In genomic region chr3:42300013-42300412, GRCh38 we compare ENCODE assay signal across 9 cellular contexts. TPM values are rescaled to one million over a fixed set of nuclear protein-coding genes. Genes with fewer than 3 reads are reported as not detected.
DNase-seq lines count a peak whose midpoint lies in the region; ATAC-seq, FAIRE-seq and TF ChIP-seq lines count a peak whose summit lies in the region.
"Had no signal": no experiment of that assay in that cellular context is flagged by ENCODE, and none has a peak within 500 bp of the region (broad histone marks: within the 10 kb centered on the region; RNA-seq: fewer than 3 reads in every experiment).

No MANE protein-coding gene starts in this region.

- ATAC-seq in HepG2, result peak; percentile 43; the same call in 1 of the 3 replicates

- H3K27me3 Mint-ChIP-seq in Caco-2 (ENCODE audit: insufficient read depth, unreplicated experiment), result peaks cover 19% of the 10 kb centered on the region

- H3K9me3 ChIP-seq in Caco-2, result no peaks in the 10 kb centered on the region
- no peaks in the 10 kb centered on the region for H3K9me3 ChIP-seq in HepG2 (ENCODE audit: low read length)

- no peak overlapping the region for H3K4me2 ChIP-seq in HepG2 (ENCODE audit: low read depth, low read length)

- POLR2A ChIA-PET in Caco-2 (lab: Charles Lee), result no interaction called here
- POLR2A ChIA-PET in HepG2 (lab: Yijun Ruan, JAX), result no interaction called here

- BruUV-seq in Caco-2 (replicated peaks; lab: Mats Ljungman, UMichigan) (no TSS peak), HepG2 (replicated peaks; lab: Mats Ljungman, UMichigan) (no TSS peak)

- H3K9ac ChIP-seq in HepG2 (ENCODE audit: insufficient read depth, low read depth, low read length), result no peak overlapping the region

- no peak overlapping the region for H3K4me3 ChIP-seq in Caco-2 (ENCODE audit: low read depth, low read length)
- H3K4me3 ChIP-seq in HepG2 (replicated peaks in 1 of 3; ENCODE audit: insufficient read depth in 1 of 3, low read depth in 2 of 3, low read length in 3 of 3), result no peak overlapping the region

- no peaks in the 10 kb centered on the region for H3K4me1 Mint-ChIP-seq in Caco-2 (ENCODE audit: low read depth, unreplicated experiment)

- H3K4me1 ChIP-seq in Caco-2 (no peaks in the 10 kb centered on the region), HepG2 (ENCODE audit: insufficient read depth, low read length) (no peaks in the 10 kb centered on the region)

- no peak overlapping the region for H3K27ac ChIP-seq in HepG2 (ENCODE audit: extremely low read length, insufficient read depth, low read length)

- TF ChIP-seq RAD21 in HepG2 (CRISPR knock-in tag; IDR thresholded peaks at IDR 0.05), result no peak

- DNase-seq in Caco-2 (peak; percentile 39 to 61), HuH-7.5 (ENCODE audit: low spot score) (peak; percentile 20), amniotic epithelial cell (ENCODE audit: low read depth) (peak; percentile 42), HepG2 (ENCODE audit: low spot score) (peak; percentile 10), OCI-M2 (lab: John Stamatoyannopoulos, UW; ENCODE audit: unreplicated experiment) (no peak), NCI-H226 (no peak), cerebellar nuclear complex (lab: John Stamatoyannopoulos, UW) (no peak)
- DNase-seq in activated effector memory CD4-positive, alpha-beta T cell treated with anti-CD3 and anti-CD28 coated beads, Interleukin-2, amount 50 U/mL, for 16 hours, result no peak

- FAIRE-seq in HepG2 (lab: Jason Lieb, UNC), result peak; percentile 15

- H3K27ac Mint-ChIP-seq in Caco-2 (ENCODE audit: unreplicated experiment), result no peak overlapping the region
- H3K27ac Mint-ChIP-seq: dendritic cell treated with granulocyte-macrophage colony-stimulating factor and Interleukin-4, amounts not matched to agents 40 ng/mL and 50 ng/mL, for 4 days had no signal

- in situ Hi-C loops in HepG2 (cut with HindIII; ENCODE audit: extremely low pct_ligation_motif_present, low pct_unique_long_range_greater_than_20kb), result no loop called here

- no peak for TF ChIP-seq POLR2A in HepG2 (IDR thresholded peaks at IDR 0.05; ENCODE audit: insufficient read depth in 1 of 2, low read depth in 2 of 2, low read length in 2 of 2)

- H2AFZ ChIP-seq in HepG2 (ENCODE audit: low read length), result no peak overlapping the region

- CTCF ChIA-PET in Caco-2 (lab: Charles Lee) (no interaction called here), HepG2 (lab: Yijun Ruan, JAX; ENCODE audit: low intra/inter-chr PET ratio, low total read pairs) (no interaction called here)

- H3K27me3 ChIP-seq in Caco-2 (replicated peaks; ENCODE audit: control insufficient read depth, insufficient read depth, low read length) (no peaks in the 10 kb centered on the region), HepG2 (ENCODE audit: control insufficient read depth in 1 of 2, insufficient read depth in 2 of 2, low read length in 2 of 2) (no peaks in the 10 kb centered on the region; a peak in 1 of 5 replicates)

- no peaks in the 10 kb centered on the region for H4K20me1 ChIP-seq in HepG2 (ENCODE audit: insufficient read depth, low read length)

- no peaks in the 10 kb centered on the region for H3K36me3 Mint-ChIP-seq in Caco-2 (ENCODE audit: insufficient read depth, unreplicated experiment)

- H3K4me3 Mint-ChIP-seq in Caco-2 (ENCODE audit: unreplicated experiment), result no peak overlapping the region
- H3K4me3 Mint-ChIP-seq: dendritic cell treated with granulocyte-macrophage colony-stimulating factor and Interleukin-4, amounts not matched to agents 40 ng/mL and 50 ng/mL, for 4 days had no signal

- H3K36me3 ChIP-seq in Caco-2 (ENCODE audit: control insufficient read depth, insufficient read depth, low read length) (no peaks in the 10 kb centered on the region), HepG2 (replicated peaks in 1 of 2; ENCODE audit: control insufficient read depth in 1 of 2, insufficient read depth in 2 of 2, low read length in 2 of 2) (no peaks in the 10 kb centered on the region)

- no peak for TF ChIP-seq CTCF in Caco-2 (IDR thresholded peaks at IDR 0.05; ENCODE audit: insufficient read depth in 1 of 2, low read depth in 1 of 2, low read length in 1 of 2, severe bottlenecking in 1 of 2, unreplicated experiment in 1 of 2)
- TF ChIP-seq CTCF in HepG2 (CRISPR knock-in tag; IDR thresholded peaks at IDR 0.05), result no peak

- H3K9me3 Mint-ChIP-seq in Caco-2 (ENCODE audit: unreplicated experiment), result peaks cover 5% of the 10 kb centered on the region

- WGBS in HepG2 (ENCODE audit: low lambda C conversion rate), result 6% methylated on average over 3 of the region's 3 CpGs

- intact Hi-C loops in Caco-2 (cut with micrococcal nuclease; ENCODE audit: unreplicated experiment), result no loop called here
- intact Hi-C loops in HepG2 (cut with micrococcal nuclease; ENCODE audit: unreplicated experiment), result no loop called here

- H3K79me2 ChIP-seq in HepG2 (ENCODE audit: insufficient read depth, low read length), result no peaks in the 10 kb centered on the region

- TF ChIP-seq EP300 in HepG2 (IDR thresholded peaks at IDR 0.05; ENCODE audit: low read depth in 2 of 2, low read length in 2 of 2) (no peak), HepG2 (CRISPR knock-in tag; IDR thresholded peaks at IDR 0.05; ENCODE audit: borderline replicate concordance) (no peak)

TF ChIP-seq in HepG2, 621 proteins besides CTCF, POLR2A, EP300 and RAD21 (continues in another document):
- 0 out of 2 replicates have a peak, but pooled peaks have one; percentile 29 for TF ChIP-seq NCOA2 (CRISPR knock-in tag; IDR thresholded peaks at IDR 0.05)
- 0 out of 2 replicates have a peak, but pooled peaks have one; percentile 12 for TF ChIP-seq FOXO1 (CRISPR knock-in tag; IDR thresholded peaks at IDR 0.05)
- TF ChIP-seq ZNF891 (CRISPR knock-in tag; IDR thresholded peaks at IDR 0.05), result no peak
- no peak for TF ChIP-seq NR3C1 (CRISPR knock-in tag; IDR thresholded peaks at IDR 0.05)
- TF ChIP-seq SP4 (CRISPR knock-in tag; IDR thresholded peaks at IDR 0.05), result no peak
- TF ChIP-seq DNMT3B (CRISPR knock-in tag; conservative IDR thresholded peaks at IDR 0.05), result 0 out of 2 replicates have a peak, but pooled peaks have one; percentile 48
- no peak for TF ChIP-seq YY1 (IDR thresholded peaks at IDR 0.05; ENCODE audit: insufficient read depth, insufficient replicate concordance, low read depth, low read length)
- TF ChIP-seq, protein P1, sequence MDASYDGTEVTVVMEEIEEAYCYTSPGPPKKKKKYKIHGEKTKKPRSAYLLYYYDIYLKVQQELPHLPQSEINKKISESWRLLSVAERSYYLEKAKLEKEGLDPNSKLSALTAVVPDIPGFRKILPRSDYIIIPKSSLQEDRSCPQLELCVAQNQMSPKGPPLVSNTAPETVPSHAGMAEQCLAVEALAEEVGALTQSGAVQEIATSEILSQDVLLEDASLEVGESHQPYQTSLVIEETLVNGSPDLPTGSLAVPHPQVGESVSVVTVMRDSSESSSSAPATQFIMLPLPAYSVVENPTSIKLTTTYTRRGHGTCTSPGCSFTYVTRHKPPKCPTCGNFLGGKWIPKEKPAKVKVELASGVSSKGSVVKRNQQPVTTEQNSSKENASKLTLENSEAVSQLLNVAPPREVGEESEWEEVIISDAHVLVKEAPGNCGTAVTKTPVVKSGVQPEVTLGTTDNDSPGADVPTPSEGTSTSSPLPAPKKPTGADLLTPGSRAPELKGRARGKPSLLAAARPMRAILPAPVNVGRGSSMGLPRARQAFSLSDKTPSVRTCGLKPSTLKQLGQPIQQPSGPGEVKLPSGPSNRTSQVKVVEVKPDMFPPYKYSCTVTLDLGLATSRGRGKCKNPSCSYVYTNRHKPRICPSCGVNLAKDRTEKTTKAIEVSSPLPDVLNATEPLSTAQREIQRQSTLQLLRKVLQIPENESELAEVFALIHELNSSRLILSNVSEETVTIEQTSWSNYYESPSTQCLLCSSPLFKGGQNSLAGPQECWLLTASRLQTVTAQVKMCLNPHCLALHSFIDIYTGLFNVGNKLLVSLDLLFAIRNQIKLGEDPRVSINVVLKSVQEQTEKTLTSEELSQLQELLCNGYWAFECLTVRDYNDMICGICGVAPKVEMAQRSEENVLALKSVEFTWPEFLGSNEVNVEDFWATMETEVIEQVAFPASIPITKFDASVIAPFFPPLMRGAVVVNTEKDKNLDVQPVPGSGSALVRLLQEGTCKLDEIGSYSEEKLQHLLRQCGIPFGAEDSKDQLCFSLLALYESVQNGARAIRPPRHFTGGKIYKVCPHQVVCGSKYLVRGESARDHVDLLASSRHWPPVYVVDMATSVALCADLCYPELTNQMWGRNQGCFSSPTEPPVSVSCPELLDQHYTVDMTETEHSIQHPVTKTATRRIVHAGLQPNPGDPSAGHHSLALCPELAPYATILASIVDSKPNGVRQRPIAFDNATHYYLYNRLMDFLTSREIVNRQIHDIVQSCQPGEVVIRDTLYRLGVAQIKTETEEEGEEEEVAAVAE (CRISPR knock-in tag; IDR thresholded peaks at IDR 0.05; ENCODE audit: borderline replicate concordance), result peak; percentile 66; the same call in 1 of the 2 replicates
- peak; percentile 74 for TF ChIP-seq ZNF331 (CRISPR knock-in tag; IDR thresholded peaks at IDR 0.05)
- TF ChIP-seq ZNF589 (CRISPR knock-in tag; conservative IDR thresholded peaks at IDR 0.05), result 0 out of 2 replicates have a peak, but pooled peaks have one; percentile 36
- peak in 1 of 2 experiments; percentile 67; a peak in 1 of 4 replicates for TF ChIP-seq KLF16 (CRISPR knock-in tag; IDR thresholded peaks at IDR 0.05)

RNA-seq across cellular contexts. Expression of gene CCK, which starts 34.0 kb away (rescaled TPM):
- total RNA-seq in Caco-2 (2022), result 0.46 TPM in 1 of 2 replicates, not detected in the other
- total RNA-seq in HepG2 (2016; rRNA removed; fragmentation: Illumina TruSeq; extraction: Trizol), result not detected in 2 replicates
- total RNA-seq in HepG2 (2016; cell fraction: cytosol; rRNA removed; fragmentation: Illumina TruSeq; extraction: Trizol; ENCODE audit: low read depth), result not detected in 2 replicates
- total RNA-seq in HepG2 (2016; cell fraction: insoluble cytoplasmic fraction; rRNA removed; fragmentation: Illumina TruSeq; extraction: Trizol), result not detected in 2 replicates
- not detected in 2 replicates for total RNA-seq in HepG2 (2016; cell fraction: membrane; rRNA removed; fragmentation: Illumina TruSeq; extraction: Trizol)
- not detected in 2 replicates for total RNA-seq in HepG2 (2016; cell fraction: nucleus; rRNA removed; fragmentation: Illumina TruSeq; extraction: Trizol)
- polyA plus RNA-seq in HepG2 (2011; rRNA removed), result not detected in 2 replicates
- not detected in 2 replicates for polyA plus RNA-seq in HepG2 (2011; cell fraction: cytosol; rRNA removed)
- not detected in 2 replicates for polyA plus RNA-seq in HepG2 (2011; cell fraction: nucleus; rRNA removed)
- polyA plus RNA-seq in HepG2 (2012), result not detected in 2 replicates
- polyA plus RNA-seq in HepG2 (2016; cell fraction: cytosol; fragmentation: Illumina TruSeq; extraction: Trizol; ENCODE audit: low read depth), result not detected in 2 replicates
- not detected in 2 replicates for polyA plus RNA-seq in HepG2 (2016; cell fraction: insoluble cytoplasmic fraction; fragmentation: Illumina TruSeq; extraction: Trizol; ENCODE audit: low read depth)
- not detected in 2 replicates for polyA plus RNA-seq in HepG2 (2016; cell fraction: membrane; fragmentation: Illumina TruSeq; extraction: Trizol; ENCODE audit: low read depth)
- polyA plus RNA-seq in HepG2 (2016; cell fraction: nucleus; fragmentation: Illumina TruSeq; extraction: Trizol; ENCODE audit: insufficient read depth, low read depth), result not detected in 2 replicates
- not detected in 2 replicates for polyA minus RNA-seq in HepG2 (2011; rRNA and poly(A)+ RNA removed; ENCODE audit: low replicate concordance)
- not detected in 2 replicates for polyA minus RNA-seq in HepG2 (2011; cell fraction: cytosol; rRNA and poly(A)+ RNA removed)
- polyA minus RNA-seq in HepG2 (2011; cell fraction: nucleus; rRNA and poly(A)+ RNA removed), result not detected in 2 replicates

Comparison
In these comparisons a context has a peak if more than half of its experiments do, and no peak if none do; other contexts are left out.
1. DNase-seq: peak in Caco-2 (2 of 2), HuH-7.5 (single experiment), amniotic epithelial cell (single experiment) and HepG2 (single experiment); none in activated effector memory CD4-positive, alpha-beta T cell treated with anti-CD3 and anti-CD28 coated beads, Interleukin-2, amount 50 U/mL, for 16 hours (single experiment), OCI-M2 (single experiment), NCI-H226 (single experiment) and cerebellar nuclear complex (0 of 2).